In genomic region chr2:58594175-58594574, GRCh38 we compare ENCODE assay signal across 11 cellular contexts.
DNase-seq lines count a peak whose midpoint lies in the region; ATAC-seq and TF ChIP-seq lines count a peak whose summit lies in the region.
"Had no signal": no experiment of that assay in that cellular context is flagged by ENCODE, and none has a peak within 500 bp of the region (broad histone marks: within the 10 kb centered on the region; RNA-seq: fewer than 3 reads in every experiment).

No MANE protein-coding gene starts in this region.

- no peak overlapping the region for H3K27ac ChIP-seq in left lung

- intact Hi-C loops in left lung (cut with DNase I) = no loop called here

- TF ChIP-seq CTCF in fibroblast of mammary gland (conservative IDR thresholded peaks at IDR 0.05; ENCODE audit: control insufficient read depth, insufficient read depth, low read depth, low read length) (peak; percentile 23), left lung (IDR thresholded peaks at IDR 0.05) (no peak)

- H3K27me3 ChIP-seq in HAP-1 (ENCODE audit: low read depth) (0 out of 2 replicates have a peak, but pooled peaks cover 2% of the 10 kb centered on the region), left lung (no peaks in the 10 kb centered on the region)

- no peak overlapping the region for H3K4me3 ChIP-seq in HAP-1
- H3K4me3 ChIP-seq in fibroblast of mammary gland (ENCODE audit: control insufficient read depth, low read depth, low read length) = no peak overlapping the region
- H3K4me3 ChIP-seq in left lung = no peak overlapping the region

- no peaks in the 10 kb centered on the region for H3K4me1 ChIP-seq in HAP-1
- no peaks in the 10 kb centered on the region for H3K4me1 ChIP-seq in left lung

- H3K9me3 ChIP-seq in HAP-1 (no peaks in the 10 kb centered on the region), left lung (no peaks in the 10 kb centered on the region)

- no peaks in the 10 kb centered on the region for H3K36me3 ChIP-seq in HAP-1 (replicated peaks)
- no peaks in the 10 kb centered on the region for H3K36me3 ChIP-seq in left lung

- peak; percentile 1 for DNase-seq in Caki2 (ENCODE audit: low read depth)
- peak; percentile 4 to 48 for DNase-seq in HAP-1 (ENCODE audit: low spot score in 2 of 2)
- peak; percentile 15 for DNase-seq in NCI-H82 treated with DMSO at 0.1 percent for 48 hours (lab: John Stamatoyannopoulos, UW; ENCODE audit: unreplicated experiment)
- DNase-seq in fibroblast of mammary gland (ENCODE audit: low read depth) = no peak
- no peak for DNase-seq in left lung
- DNase-seq: activated gamma-delta T cell; left ventricle myocardium superior; stimulated activated naive CD8-positive, alpha-beta T cell treated with anti-CD3 and anti-CD28 coated beads, Interleukin-15, Interleukin-2, amounts not matched to agents 100 U/mL and 50 U/mL, for 24 hours had no signal

- ATAC-seq in GM21367 (IDR thresholded peaks at IDR 0.05; ENCODE audit: unreplicated experiment) (no peak), GM18867 (IDR thresholded peaks at IDR 0.05; ENCODE audit: unreplicated experiment) (no peak), left lung (no peak), HG03342 (IDR thresholded peaks at IDR 0.05; ENCODE audit: unreplicated experiment) (no peak)
- ATAC-seq: left ventricle myocardium superior; stimulated activated naive CD8-positive, alpha-beta T cell treated with anti-CD3 and anti-CD28 coated beads, Interleukin-15, Interleukin-2, amounts not matched to agents 100 U/mL and 50 U/mL, for 24 hours had no signal

- in situ Hi-C loops in Caki2 (cut with HindIII; ENCODE audit: low pct_unique_long_range_greater_than_20kb, low sequenced_read_pairs) = no loop called here
- in situ Hi-C loops in HAP-1 (cut with MboI; ENCODE audit: low sequenced_read_pairs) = no loop called here

Comparison
In these comparisons a context has a peak if more than half of its experiments do, and no peak if none do; other contexts are left out.
1. DNase-seq: peak in Caki2 (single experiment), HAP-1 (2 of 2) and NCI-H82 treated with DMSO at 0.1 percent for 48 hours (single experiment); none in fibroblast of mammary gland (single experiment) and left lung (0 of 2).